24 cellular contexts compared by ENCODE assay signal in genomic region chr7:80618105-80618504, GRCh38. TPM values are rescaled to one million over a fixed set of nuclear protein-coding genes. Genes with fewer than 3 reads are reported as not detected.
A peak's percentile ranks its signal among the peaks of the same experiment; 100 is the strongest.
DNase-seq lines count a peak whose midpoint lies in the region; ATAC-seq and TF ChIP-seq lines count a peak whose summit lies in the region.
"Had no signal": no experiment of that assay in that cellular context is flagged by ENCODE, and none has a peak within 500 bp of the region (broad histone marks: within the 10 kb centered on the region; RNA-seq: fewer than 3 reads in every experiment).

No MANE protein-coding gene starts in this region.

- CTCF ChIA-PET in CD8-positive, alpha-beta memory T cell (lab: Charles Lee) = no interaction called here

- H3K4me3 Mint-ChIP-seq in progenitor cell of endocrine pancreas (ENCODE audit: low read depth) = no peak overlapping the region
- no peak overlapping the region for H3K4me3 Mint-ChIP-seq in CD8-positive, alpha-beta memory T cell
- H3K4me3 Mint-ChIP-seq: activated T-cell treated with anti-CD3 and anti-CD28 coated beads, Interleukin-2, amount 50 U/mL, for 24 hours; brain; CD4-positive, CD25-positive, alpha-beta regulatory T cell; natural killer cell treated with Interleukin-12 subunit alpha and Interleukin-12 subunit beta and Interleukin-15 and Interleukin-18, amount 100 ng/mL, for 72 hours; stimulated activated naive CD8-positive, alpha-beta T cell treated with anti-CD3 and anti-CD28 coated beads, Interleukin-15, amount 100 ng/mL, for 72 hours had no signal

- POLR2A ChIA-PET in CD8-positive, alpha-beta memory T cell (lab: Charles Lee) = no interaction called here

- H3K9me3 ChIP-seq in heart right ventricle = peaks cover 0 to 12% (median 4%) of the 10 kb centered on the region in 11 donors
- H3K9me3 ChIP-seq in CD8-positive, alpha-beta memory T cell (ENCODE audit: low read length) = no peaks in the 10 kb centered on the region
- H3K9me3 ChIP-seq: MG63, pancreas had no signal

- intact Hi-C loops in heart right ventricle (cut with DNase I) = no loop called here

- H3K36me3 ChIP-seq in heart right ventricle = no peaks in the 10 kb centered on the region
- H3K36me3 ChIP-seq in CD8-positive, alpha-beta memory T cell (ENCODE audit: insufficient read depth, low read length) = no peaks in the 10 kb centered on the region
- H3K36me3 ChIP-seq: MG63, pancreas, tibial artery had no signal

- H3K27ac Mint-ChIP-seq in progenitor cell of endocrine pancreas = peak overlapping the region; percentile 0
- H3K27ac Mint-ChIP-seq in CD8-positive, alpha-beta memory T cell = no peak overlapping the region
- H3K27ac Mint-ChIP-seq: activated T-cell treated with anti-CD3 and anti-CD28 coated beads, Interleukin-2, amount 50 U/mL, for 24 hours; brain; CD4-positive, CD25-positive, alpha-beta regulatory T cell; natural killer cell treated with Interleukin-12 subunit alpha and Interleukin-12 subunit beta and Interleukin-15 and Interleukin-18, amount 100 ng/mL, for 72 hours; stimulated activated naive CD8-positive, alpha-beta T cell treated with anti-CD3 and anti-CD28 coated beads, Interleukin-15, amount 100 ng/mL, for 72 hours had no signal

- peak in 6 of 8 donors; percentile 27 to 66 (median 40) for ATAC-seq in heart right ventricle
- ATAC-seq: left colon; natural killer cell treated with Interleukin-12 subunit alpha and Interleukin-12 subunit beta and Interleukin-15 and Interleukin-18, amount 100 ng/mL, for 72 hours; stimulated activated naive CD8-positive, alpha-beta T cell treated with anti-CD3 and anti-CD28 coated beads, Interleukin-15, amount 100 ng/mL, for 72 hours had no signal

- peak; percentile 6 to 29 for DNase-seq in HL-60 (ENCODE audit: low read depth in 1 of 2, low spot score in 1 of 2)
- peak; percentile 99 for DNase-seq in NOMO-1 treated with DMSO at 0.1 percent for 48 hours (lab: John Stamatoyannopoulos, UW; ENCODE audit: unreplicated experiment)
- no peak for DNase-seq in heart right ventricle
- DNase-seq in progenitor cell of endocrine pancreas (ENCODE audit: low spot score, unreplicated experiment) = no peak
- no peak for DNase-seq in CD8-positive, alpha-beta memory T cell
- no peak for DNase-seq in activated CD4-positive, alpha-beta T cell treated with anti-CD3 and anti-CD28 coated beads, Interleukin-2, amount 50 U/mL, for 1 hour
- no peak for DNase-seq in amygdala (lab: John Stamatoyannopoulos, UW)
- DNase-seq in DMS 273 treated with DMSO at 0.1 percent for 48 hours (lab: John Stamatoyannopoulos, UW) = no peak
- DNase-seq: activated CD4-positive, alpha-beta T cell treated with anti-CD3 and anti-CD28 coated beads for 4 hours; activated T-cell treated with anti-CD3 and anti-CD28 coated beads, Interleukin-2, amount 50 U/mL, for 24 hours; CD4-positive, CD25-positive, alpha-beta regulatory T cell; EL; GM23248; left colon; MG63; NCI-H2171; NCI-H524; pancreas; stimulated activated CD4-positive, alpha-beta T cell treated with anti-CD3 and anti-CD28 coated beads, Interleukin-15, amount 100 ng/mL, for 24 hours; stimulated activated naive CD8-positive, alpha-beta T cell treated with anti-CD3 and anti-CD28 coated beads, Interleukin-15, amount 100 ng/mL, for 72 hours; tibial artery had no signal

- H3K27me3 ChIP-seq in HL-60 (ENCODE audit: insufficient read depth, poor library complexity, severe bottlenecking) = no peaks in the 10 kb centered on the region
- no peaks in the 10 kb centered on the region for H3K27me3 ChIP-seq in heart right ventricle
- H3K27me3 ChIP-seq in CD8-positive, alpha-beta memory T cell (ENCODE audit: insufficient read depth, low read length, poor library complexity, severe bottlenecking) = no peaks in the 10 kb centered on the region
- H3K27me3 ChIP-seq: MG63, pancreas, tibial artery had no signal

- H3K27me3 Mint-ChIP-seq in progenitor cell of endocrine pancreas = no peaks in the 10 kb centered on the region
- no peaks in the 10 kb centered on the region for H3K27me3 Mint-ChIP-seq in CD8-positive, alpha-beta memory T cell
- H3K27me3 Mint-ChIP-seq: activated T-cell treated with anti-CD3 and anti-CD28 coated beads, Interleukin-2, amount 50 U/mL, for 24 hours; brain; CD4-positive, CD25-positive, alpha-beta regulatory T cell; natural killer cell treated with Interleukin-12 subunit alpha and Interleukin-12 subunit beta and Interleukin-15 and Interleukin-18, amount 100 ng/mL, for 72 hours; stimulated activated naive CD8-positive, alpha-beta T cell treated with anti-CD3 and anti-CD28 coated beads, Interleukin-15, amount 100 ng/mL, for 72 hours had no signal

- TF ChIP-seq CTCF in HL-60 (IDR thresholded peaks at IDR 0.05; ENCODE audit: insufficient read depth, low read length) (no peak), heart right ventricle (IDR thresholded peaks at IDR 0.05) (no peak), progenitor cell of endocrine pancreas (IDR thresholded peaks at IDR 0.05; ENCODE audit: unreplicated experiment) (no peak)

- H3K36me3 Mint-ChIP-seq in progenitor cell of endocrine pancreas (ENCODE audit: insufficient read depth) = peaks cover 2% of the 10 kb centered on the region
- H3K36me3 Mint-ChIP-seq in CD8-positive, alpha-beta memory T cell = no peaks in the 10 kb centered on the region
- H3K36me3 Mint-ChIP-seq: CD4-positive, CD25-positive, alpha-beta regulatory T cell had no signal

- no peaks in the 10 kb centered on the region for H3K4me1 Mint-ChIP-seq in progenitor cell of endocrine pancreas (ENCODE audit: low read depth)
- H3K4me1 Mint-ChIP-seq in CD8-positive, alpha-beta memory T cell = no peaks in the 10 kb centered on the region
- H3K4me1 Mint-ChIP-seq: CD4-positive, CD25-positive, alpha-beta regulatory T cell; stimulated activated naive CD8-positive, alpha-beta T cell treated with anti-CD3 and anti-CD28 coated beads, Interleukin-15, amount 100 ng/mL, for 72 hours had no signal

- peaks cover 11% of the 10 kb centered on the region for H3K9me3 Mint-ChIP-seq in progenitor cell of endocrine pancreas (ENCODE audit: low read depth)
- H3K9me3 Mint-ChIP-seq in CD8-positive, alpha-beta memory T cell = peaks cover 5 to 9% (median 6%) of the 10 kb centered on the region in 5 donors
- H3K9me3 Mint-ChIP-seq: activated T-cell treated with anti-CD3 and anti-CD28 coated beads, Interleukin-2, amount 50 U/mL, for 24 hours; stimulated activated naive CD8-positive, alpha-beta T cell treated with anti-CD3 and anti-CD28 coated beads, Interleukin-15, amount 100 ng/mL, for 72 hours had no signal

- H3K4me3 ChIP-seq in HL-60 (replicated peaks; ENCODE audit: insufficient read depth, low read length) (no peak overlapping the region), heart right ventricle (no peak overlapping the region)
- no peak overlapping the region for H3K4me3 ChIP-seq in CD8-positive, alpha-beta memory T cell (ENCODE audit: low read length)
- H3K4me3 ChIP-seq: GM23248, MG63, pancreas, tibial artery had no signal

- WGBS in heart right ventricle, 2 donors = 21 to 29% methylated on average over 1 of the region's 1 CpG

- H3K4me1 ChIP-seq in heart right ventricle = peaks cover 8 to 86% (median 49%) of the 10 kb centered on the region in 9 donors
- H3K4me1 ChIP-seq in CD8-positive, alpha-beta memory T cell (ENCODE audit: insufficient read depth, low read length) = no peaks in the 10 kb centered on the region
- H3K4me1 ChIP-seq: pancreas, tibial artery had no signal

- H3K27ac ChIP-seq in HL-60 (replicated peaks) (no peak overlapping the region), heart right ventricle (peak overlapping the region in 8 of 10 donors; percentile 37 to 87 (median 58))
- H3K27ac ChIP-seq in CD8-positive, alpha-beta memory T cell (ENCODE audit: low read depth, low read length) = no peak overlapping the region
- H3K27ac ChIP-seq: GM23248, pancreas, tibial artery had no signal

RNA-seq across cellular contexts. Expression of gene CD36, which starts 20.3 kb away (rescaled TPM):
- total RNA-seq in heart right ventricle = 1,000 to 10,000 TPM in 5 of 10 donors, 100 to 1,000 TPM in 5; 509 to 1,458 (median 988) TPM
- polyA plus RNA-seq in heart right ventricle = 100 to 1,000 TPM; 190 to 586 TPM
- total RNA-seq in progenitor cell of endocrine pancreas = 7.2 and 7.7 TPM in 2 replicates
- total RNA-seq in CD8-positive, alpha-beta memory T cell = 1 to 10 TPM; 4.6 to 4.7 TPM
- polyA plus RNA-seq in CD8-positive, alpha-beta memory T cell = not detected
- total RNA-seq: activated CD8-positive, alpha-beta memory T cell treated with anti-CD3 and anti-CD28 coated beads for 36 hours; GM23248; natural killer cell treated with Interleukin-12 subunit alpha and Interleukin-12 subunit beta and Interleukin-15 and Interleukin-18, amount 100 ng/mL, for 72 hours had no signal

Comparison
In these comparisons a context has a peak if more than half of its experiments do, and no peak if none do; other contexts are left out.
1. DNase-seq: peak in HL-60 (2 of 2) and NOMO-1 treated with DMSO at 0.1 percent for 48 hours (single experiment); none in heart right ventricle (0 of 2), progenitor cell of endocrine pancreas (single experiment), CD8-positive, alpha-beta memory T cell (0 of 5), activated CD4-positive, alpha-beta T cell treated with anti-CD3 and anti-CD28 coated beads, Interleukin-2, amount 50 U/mL, for 1 hour (single experiment), amygdala (0 of 56) and DMS 273 treated with DMSO at 0.1 percent for 48 hours (single experiment).
2. H3K27ac ChIP-seq: peak in heart right ventricle (8 of 10); none in HL-60 (single experiment) and CD8-positive, alpha-beta memory T cell (single experiment).
3. RNA of gene CD36, which starts 20.3 kb away (total RNA-seq): 509 to 1,458 TPM in heart right ventricle; 7.2 to 7.7 TPM in progenitor cell of endocrine pancreas and 4.6 to 4.7 TPM in CD8-positive, alpha-beta memory T cell; every median in the first group is over 10 times any median in the second.